Comparison of ENCODE assay signal across 8 cellular contexts in genomic region chr11:34358666-34359547, GRCh38. TPM values are rescaled to one million over a fixed set of nuclear protein-coding genes. Genes with fewer than 3 reads are reported as not detected.
A peak's percentile ranks its signal among the peaks of the same experiment; 100 is the strongest.
DNase-seq lines count a peak whose midpoint lies in the region; ATAC-seq, FAIRE-seq and TF ChIP-seq lines count a peak whose summit lies in the region.

No MANE protein-coding gene starts in this region.

- H3K4me1 ChIP-seq in skeletal muscle tissue (ENCODE audit: control insufficient read depth in 3 of 3, insufficient read depth in 3 of 3, low read length in 3 of 3), result peaks cover 35 to 41% (median 40%) of the 10 kb centered on the region in 3 donors

- H3K36me3 ChIP-seq in bronchial epithelial cell (ENCODE audit: control insufficient read depth, insufficient read depth, low read length) (no peaks in the 10 kb centered on the region), skeletal muscle tissue (ENCODE audit: control insufficient read depth in 3 of 3, insufficient read depth in 3 of 3, low read length in 3 of 3) (no peaks in the 10 kb centered on the region)

- H3K27ac ChIP-seq in C4-2B (peak overlapping the region; percentile 69), skeletal muscle tissue (ENCODE audit: low read depth, low read length) (peak overlapping the region; percentile 66)

- DNase-seq in NCI-H2171 (lab: John Stamatoyannopoulos, UW) (peak; percentile 83), WTC11 (ENCODE audit: low spot score) (peak; percentile 60), bronchial epithelial cell (ENCODE audit: low read depth) (peak; percentile 58), iPS-NIHi7 (ENCODE audit: extremely low spot score) (peak; percentile 41)

- peak overlapping the region; percentile 42 for H3K4me3 ChIP-seq in bronchial epithelial cell (ENCODE audit: low read depth, low read length)
- peak overlapping the region; percentile 72 to 84 (median 76) for H3K4me3 ChIP-seq in skeletal muscle tissue (ENCODE audit: low read length in 3 of 3)

- TF ChIP-seq CTCF in C4-2B (conservative IDR thresholded peaks at IDR 0.05) (peak; percentile 97), WTC11 (IDR thresholded peaks at IDR 0.05) (peak; percentile 62), bronchial epithelial cell (IDR thresholded peaks at IDR 0.05; ENCODE audit: insufficient read depth, low read length, severe bottlenecking) (peak; percentile 59)

- H3K9me3 Mint-ChIP-seq in WTC11, result no peaks in the 10 kb centered on the region

- peak; percentile 17 for ATAC-seq in GM21737 (IDR thresholded peaks at IDR 0.05; ENCODE audit: unreplicated experiment)
- no peak; the same call in 1 of the 2 replicates for ATAC-seq in WTC11
- no peak for ATAC-seq in HG03045 (IDR thresholded peaks at IDR 0.05; ENCODE audit: unreplicated experiment)

- H3K27me3 ChIP-seq in bronchial epithelial cell (ENCODE audit: control insufficient read depth, insufficient read depth, low read length), result no peaks in the 10 kb centered on the region
- H3K27me3 ChIP-seq in skeletal muscle tissue (ENCODE audit: control insufficient read depth in 3 of 3, insufficient read depth in 3 of 3, low read length in 3 of 3), result no peaks in the 10 kb centered on the region

- H3K9me3 ChIP-seq in skeletal muscle tissue (ENCODE audit: control insufficient read depth in 3 of 3, low read length in 3 of 3), result no peaks in the 10 kb centered on the region

- peak overlapping the region; percentile 60 to 68 (median 62) for H3K9ac ChIP-seq in skeletal muscle tissue (ENCODE audit: low read depth in 1 of 3, low read length in 3 of 3)

- peaks cover 23% of the 10 kb centered on the region for H3K4me1 Mint-ChIP-seq in WTC11

- H3K36me3 Mint-ChIP-seq in WTC11, result no peaks in the 10 kb centered on the region

- no peak for FAIRE-seq in bronchial epithelial cell (lab: Jason Lieb, UNC)

- peak overlapping the region; percentile 98 for H3K27ac Mint-ChIP-seq in WTC11

- peak overlapping the region; percentile 85 for H3K4me3 Mint-ChIP-seq in WTC11

- CTCF ChIA-PET in WTC11 (lab: Charles Lee), result interaction anchor here (0.5 to 6.0 kb wide), 19 partner anchors 8 to 550 kb away, joined by 3 to 236 read pairs (median 7); partner anchors contain the start of gene NAT10

- H3K27me3 Mint-ChIP-seq in WTC11 (ENCODE audit: low read depth), result peaks cover 42% of the 10 kb centered on the region

- POLR2A ChIA-PET in WTC11 (lab: Charles Lee), result interaction anchor here (1.0 to 3.5 kb wide), 7 partner anchors 18 to 186 kb away, joined by 3 to 33 read pairs (median 4); no protein-coding TSS in a partner anchor

TF ChIP-seq in WTC11, 78 proteins besides CTCF, POLR2A, EP300 and RAD21:
- TF ChIP-seq, protein P1, sequence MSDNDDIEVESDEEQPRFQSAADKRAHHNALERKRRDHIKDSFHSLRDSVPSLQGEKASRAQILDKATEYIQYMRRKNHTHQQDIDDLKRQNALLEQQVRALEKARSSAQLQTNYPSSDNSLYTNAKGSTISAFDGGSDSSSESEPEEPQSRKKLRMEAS (CRISPR knock-in tag; IDR thresholded peaks at IDR 0.05), result peak; percentile 66
- TF ChIP-seq FOXP1 (CRISPR knock-in tag; IDR thresholded peaks at IDR 0.05; ENCODE audit: borderline replicate concordance), result 0 out of 2 replicates have a peak, but pooled peaks have one; percentile 71
- TF ChIP-seq, protein P2, sequence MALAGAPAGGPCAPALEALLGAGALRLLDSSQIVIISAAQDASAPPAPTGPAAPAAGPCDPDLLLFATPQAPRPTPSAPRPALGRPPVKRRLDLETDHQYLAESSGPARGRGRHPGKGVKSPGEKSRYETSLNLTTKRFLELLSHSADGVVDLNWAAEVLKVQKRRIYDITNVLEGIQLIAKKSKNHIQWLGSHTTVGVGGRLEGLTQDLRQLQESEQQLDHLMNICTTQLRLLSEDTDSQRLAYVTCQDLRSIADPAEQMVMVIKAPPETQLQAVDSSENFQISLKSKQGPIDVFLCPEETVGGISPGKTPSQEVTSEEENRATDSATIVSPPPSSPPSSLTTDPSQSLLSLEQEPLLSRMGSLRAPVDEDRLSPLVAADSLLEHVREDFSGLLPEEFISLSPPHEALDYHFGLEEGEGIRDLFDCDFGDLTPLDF (CRISPR knock-in tag; IDR thresholded peaks at IDR 0.05), result no peak
- 0 out of 2 replicates have a peak, but pooled peaks have one; percentile 29 for TF ChIP-seq SP1 (CRISPR knock-in tag; conservative IDR thresholded peaks at IDR 0.05)
- no peak for TF ChIP-seq TCF7 (CRISPR knock-in tag; IDR thresholded peaks at IDR 0.05; ENCODE audit: low read depth)
- TF ChIP-seq, protein P3, sequence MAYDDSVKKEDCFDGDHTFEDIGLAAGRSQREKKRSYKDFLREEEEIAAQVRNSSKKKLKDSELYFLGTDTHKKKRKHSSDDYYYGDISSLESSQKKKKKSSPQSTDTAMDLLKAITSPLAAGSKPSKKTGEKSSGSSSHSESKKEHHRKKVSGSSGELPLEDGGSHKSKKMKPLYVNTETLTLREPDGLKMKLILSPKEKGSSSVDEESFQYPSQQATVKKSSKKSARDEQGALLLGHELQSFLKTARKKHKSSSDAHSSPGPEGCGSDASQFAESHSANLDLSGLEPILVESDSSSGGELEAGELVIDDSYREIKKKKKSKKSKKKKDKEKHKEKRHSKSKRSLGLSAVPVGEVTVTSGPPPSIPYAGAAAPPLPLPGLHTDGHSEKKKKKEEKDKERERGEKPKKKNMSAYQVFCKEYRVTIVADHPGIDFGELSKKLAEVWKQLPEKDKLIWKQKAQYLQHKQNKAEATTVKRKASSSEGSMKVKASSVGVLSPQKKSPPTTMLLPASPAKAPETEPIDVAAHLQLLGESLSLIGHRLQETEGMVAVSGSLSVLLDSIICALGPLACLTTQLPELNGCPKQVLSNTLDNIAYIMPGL (CRISPR knock-in tag; IDR thresholded peaks at IDR 0.05), result peak; percentile 53; the same call in 1 of the 2 replicates

RNA-seq across cellular contexts. Expression of gene ABTB2, which starts 1.1 kb away (rescaled TPM):
- 7.9 to 12.8 TPM (median 8.4 TPM) in 3 replicates for total RNA-seq in WTC11 (2021)
- 0.53 and 2.2 TPM in 2 replicates for total RNA-seq in bronchial epithelial cell
- total RNA-seq in skeletal muscle tissue, result 6.3 TPM
